In the genomic region with DNA sequence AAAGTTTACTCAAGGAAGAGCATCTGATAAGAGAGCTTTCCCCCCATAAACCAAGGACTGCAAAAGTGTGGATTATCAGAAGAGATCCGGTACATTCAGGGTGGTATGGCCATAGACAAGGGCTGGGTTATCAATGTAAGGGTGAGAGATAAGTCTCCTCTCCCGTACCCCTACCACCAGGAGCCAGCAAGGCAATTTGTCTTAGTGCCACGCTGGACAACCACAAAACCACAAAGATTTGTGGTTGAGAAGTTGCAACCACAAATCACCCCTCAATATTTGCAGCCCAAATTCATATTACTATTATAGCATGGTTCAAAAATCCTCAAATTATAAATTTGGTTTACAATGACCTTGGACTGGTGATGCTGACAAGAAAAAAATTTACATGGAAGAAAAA, we compare ENCODE assay signal across 1 cellular context.
TF ChIP-seq lines count a peak whose summit lies in the region.

No MANE protein-coding gene starts in this region.

TF ChIP-seq in GM12878, 131 proteins besides CTCF, POLR2A, EP300 and RAD21:
- TF ChIP-seq, protein P1, sequence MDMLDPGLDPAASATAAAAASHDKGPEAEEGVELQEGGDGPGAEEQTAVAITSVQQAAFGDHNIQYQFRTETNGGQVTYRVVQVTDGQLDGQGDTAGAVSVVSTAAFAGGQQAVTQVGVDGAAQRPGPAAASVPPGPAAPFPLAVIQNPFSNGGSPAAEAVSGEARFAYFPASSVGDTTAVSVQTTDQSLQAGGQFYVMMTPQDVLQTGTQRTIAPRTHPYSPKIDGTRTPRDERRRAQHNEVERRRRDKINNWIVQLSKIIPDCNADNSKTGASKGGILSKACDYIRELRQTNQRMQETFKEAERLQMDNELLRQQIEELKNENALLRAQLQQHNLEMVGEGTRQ (IDR thresholded peaks at IDR 0.05; ENCODE audit: borderline replicate concordance, low read depth, low read length) = no peak
- TF ChIP-seq NBN (IDR thresholded peaks at IDR 0.05) (no peak), FOXK2 (IDR thresholded peaks at IDR 0.05) (no peak), RUNX3 (IDR thresholded peaks at IDR 0.05; ENCODE audit: low read length) (peak; percentile 52; the same call in 1 of the 2 replicates), POLR2AphosphoS2 (IDR thresholded peaks at IDR 0.05; ENCODE audit: low read depth, low read length) (no peak), CHD1 (IDR thresholded peaks at IDR 0.05; ENCODE audit: low read depth, low read length) (no peak)
